In genomic region chr7:106285051-106285800, GRCh38 we compare ENCODE assay signal across 1 cellular context.
TF ChIP-seq lines count a peak whose summit lies in the region.

No MANE protein-coding gene starts in this region.

TF ChIP-seq in HepG2, 621 proteins besides CTCF, POLR2A, EP300 and RAD21 (continued from another document and continues in another):
- TF ChIP-seq, protein P1, sequence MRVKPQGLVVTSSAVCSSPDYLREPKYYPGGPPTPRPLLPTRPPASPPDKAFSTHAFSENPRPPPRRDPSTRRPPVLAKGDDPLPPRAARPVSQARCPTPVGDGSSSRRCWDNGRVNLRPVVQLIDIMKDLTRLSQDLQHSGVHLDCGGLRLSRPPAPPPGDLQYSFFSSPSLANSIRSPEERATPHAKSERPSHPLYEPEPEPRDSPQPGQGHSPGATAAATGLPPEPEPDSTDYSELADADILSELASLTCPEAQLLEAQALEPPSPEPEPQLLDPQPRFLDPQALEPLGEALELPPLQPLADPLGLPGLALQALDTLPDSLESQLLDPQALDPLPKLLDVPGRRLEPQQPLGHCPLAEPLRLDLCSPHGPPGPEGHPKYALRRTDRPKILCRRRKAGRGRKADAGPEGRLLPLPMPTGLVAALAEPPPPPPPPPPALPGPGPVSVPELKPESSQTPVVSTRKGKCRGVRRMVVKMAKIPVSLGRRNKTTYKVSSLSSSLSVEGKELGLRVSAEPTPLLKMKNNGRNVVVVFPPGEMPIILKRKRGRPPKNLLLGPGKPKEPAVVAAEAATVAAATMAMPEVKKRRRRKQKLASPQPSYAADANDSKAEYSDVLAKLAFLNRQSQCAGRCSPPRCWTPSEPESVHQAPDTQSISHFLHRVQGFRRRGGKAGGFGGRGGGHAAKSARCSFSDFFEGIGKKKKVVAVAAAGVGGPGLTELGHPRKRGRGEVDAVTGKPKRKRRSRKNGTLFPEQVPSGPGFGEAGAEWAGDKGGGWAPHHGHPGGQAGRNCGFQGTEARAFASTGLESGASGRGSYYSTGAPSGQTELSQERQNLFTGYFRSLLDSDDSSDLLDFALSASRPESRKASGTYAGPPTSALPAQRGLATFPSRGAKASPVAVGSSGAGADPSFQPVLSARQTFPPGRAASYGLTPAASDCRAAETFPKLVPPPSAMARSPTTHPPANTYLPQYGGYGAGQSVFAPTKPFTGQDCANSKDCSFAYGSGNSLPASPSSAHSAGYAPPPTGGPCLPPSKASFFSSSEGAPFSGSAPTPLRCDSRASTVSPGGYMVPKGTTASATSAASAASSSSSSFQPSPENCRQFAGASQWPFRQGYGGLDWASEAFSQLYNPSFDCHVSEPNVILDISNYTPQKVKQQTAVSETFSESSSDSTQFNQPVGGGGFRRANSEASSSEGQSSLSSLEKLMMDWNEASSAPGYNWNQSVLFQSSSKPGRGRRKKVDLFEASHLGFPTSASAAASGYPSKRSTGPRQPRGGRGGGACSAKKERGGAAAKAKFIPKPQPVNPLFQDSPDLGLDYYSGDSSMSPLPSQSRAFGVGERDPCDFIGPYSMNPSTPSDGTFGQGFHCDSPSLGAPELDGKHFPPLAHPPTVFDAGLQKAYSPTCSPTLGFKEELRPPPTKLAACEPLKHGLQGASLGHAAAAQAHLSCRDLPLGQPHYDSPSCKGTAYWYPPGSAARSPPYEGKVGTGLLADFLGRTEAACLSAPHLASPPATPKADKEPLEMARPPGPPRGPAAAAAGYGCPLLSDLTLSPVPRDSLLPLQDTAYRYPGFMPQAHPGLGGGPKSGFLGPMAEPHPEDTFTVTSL (CRISPR knock-in tag; IDR thresholded peaks at IDR 0.05; ENCODE audit: borderline replicate concordance) = peak; percentile 61; the same call in 1 of the 2 replicates
- no peak for TF ChIP-seq ZFYVE20 (CRISPR knock-in tag; IDR thresholded peaks at IDR 0.05; ENCODE audit: borderline replicate concordance, low read depth)
- no peak for TF ChIP-seq ZNF563 (CRISPR knock-in tag; IDR thresholded peaks at IDR 0.05)
- TF ChIP-seq ZNF232 (CRISPR knock-in tag; IDR thresholded peaks at IDR 0.05; ENCODE audit: borderline replicate concordance) = no peak
- no peak for TF ChIP-seq ZNF207 (IDR thresholded peaks at IDR 0.05; ENCODE audit: borderline replicate concordance)
- no peak for TF ChIP-seq ZNF24 (IDR thresholded peaks at IDR 0.05)
- no peak; the same call in 1 of the 2 replicates for TF ChIP-seq ARHGAP35 (CRISPR knock-in tag; IDR thresholded peaks at IDR 0.05; ENCODE audit: borderline replicate concordance)
- no peak for TF ChIP-seq FIP1L1 (IDR thresholded peaks at IDR 0.05; ENCODE audit: borderline replicate concordance, insufficient read depth, low read depth, low read length)
- no peak for TF ChIP-seq AGO2 (optimal IDR thresholded peaks at IDR 0.05; ENCODE audit: low read depth, low read length)
- TF ChIP-seq, protein P2, sequence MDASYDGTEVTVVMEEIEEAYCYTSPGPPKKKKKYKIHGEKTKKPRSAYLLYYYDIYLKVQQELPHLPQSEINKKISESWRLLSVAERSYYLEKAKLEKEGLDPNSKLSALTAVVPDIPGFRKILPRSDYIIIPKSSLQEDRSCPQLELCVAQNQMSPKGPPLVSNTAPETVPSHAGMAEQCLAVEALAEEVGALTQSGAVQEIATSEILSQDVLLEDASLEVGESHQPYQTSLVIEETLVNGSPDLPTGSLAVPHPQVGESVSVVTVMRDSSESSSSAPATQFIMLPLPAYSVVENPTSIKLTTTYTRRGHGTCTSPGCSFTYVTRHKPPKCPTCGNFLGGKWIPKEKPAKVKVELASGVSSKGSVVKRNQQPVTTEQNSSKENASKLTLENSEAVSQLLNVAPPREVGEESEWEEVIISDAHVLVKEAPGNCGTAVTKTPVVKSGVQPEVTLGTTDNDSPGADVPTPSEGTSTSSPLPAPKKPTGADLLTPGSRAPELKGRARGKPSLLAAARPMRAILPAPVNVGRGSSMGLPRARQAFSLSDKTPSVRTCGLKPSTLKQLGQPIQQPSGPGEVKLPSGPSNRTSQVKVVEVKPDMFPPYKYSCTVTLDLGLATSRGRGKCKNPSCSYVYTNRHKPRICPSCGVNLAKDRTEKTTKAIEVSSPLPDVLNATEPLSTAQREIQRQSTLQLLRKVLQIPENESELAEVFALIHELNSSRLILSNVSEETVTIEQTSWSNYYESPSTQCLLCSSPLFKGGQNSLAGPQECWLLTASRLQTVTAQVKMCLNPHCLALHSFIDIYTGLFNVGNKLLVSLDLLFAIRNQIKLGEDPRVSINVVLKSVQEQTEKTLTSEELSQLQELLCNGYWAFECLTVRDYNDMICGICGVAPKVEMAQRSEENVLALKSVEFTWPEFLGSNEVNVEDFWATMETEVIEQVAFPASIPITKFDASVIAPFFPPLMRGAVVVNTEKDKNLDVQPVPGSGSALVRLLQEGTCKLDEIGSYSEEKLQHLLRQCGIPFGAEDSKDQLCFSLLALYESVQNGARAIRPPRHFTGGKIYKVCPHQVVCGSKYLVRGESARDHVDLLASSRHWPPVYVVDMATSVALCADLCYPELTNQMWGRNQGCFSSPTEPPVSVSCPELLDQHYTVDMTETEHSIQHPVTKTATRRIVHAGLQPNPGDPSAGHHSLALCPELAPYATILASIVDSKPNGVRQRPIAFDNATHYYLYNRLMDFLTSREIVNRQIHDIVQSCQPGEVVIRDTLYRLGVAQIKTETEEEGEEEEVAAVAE (CRISPR knock-in tag; IDR thresholded peaks at IDR 0.05; ENCODE audit: borderline replicate concordance) = peak; percentile 28; the same call in 1 of the 2 replicates
- no peak for TF ChIP-seq HNF1A (IDR thresholded peaks at IDR 0.05; ENCODE audit: low read depth)
- TF ChIP-seq HNF1A (CRISPR knock-in tag; IDR thresholded peaks at IDR 0.05; ENCODE audit: borderline replicate concordance) = peak; percentile 73; the same call in 1 of the 2 replicates
- no peak for TF ChIP-seq RBM22 (optimal IDR thresholded peaks at IDR 0.05; ENCODE audit: low read length)
- TF ChIP-seq ZNF777 (CRISPR knock-in tag; IDR thresholded peaks at IDR 0.05) = no peak; the same call in 1 of the 2 replicates
- TF ChIP-seq, protein P3, sequence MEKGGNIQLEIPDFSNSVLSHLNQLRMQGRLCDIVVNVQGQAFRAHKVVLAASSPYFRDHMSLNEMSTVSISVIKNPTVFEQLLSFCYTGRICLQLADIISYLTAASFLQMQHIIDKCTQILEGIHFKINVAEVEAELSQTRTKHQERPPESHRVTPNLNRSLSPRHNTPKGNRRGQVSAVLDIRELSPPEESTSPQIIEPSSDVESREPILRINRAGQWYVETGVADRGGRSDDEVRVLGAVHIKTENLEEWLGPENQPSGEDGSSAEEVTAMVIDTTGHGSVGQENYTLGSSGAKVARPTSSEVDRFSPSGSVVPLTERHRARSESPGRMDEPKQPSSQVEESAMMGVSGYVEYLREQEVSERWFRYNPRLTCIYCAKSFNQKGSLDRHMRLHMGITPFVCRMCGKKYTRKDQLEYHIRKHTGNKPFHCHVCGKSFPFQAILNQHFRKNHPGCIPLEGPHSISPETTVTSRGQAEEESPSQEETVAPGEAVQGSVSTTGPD (CRISPR knock-in tag; IDR thresholded peaks at IDR 0.05) = no peak
- no peak for TF ChIP-seq ELF1 (CRISPR knock-in tag; IDR thresholded peaks at IDR 0.05)
- no peak for TF ChIP-seq ZBTB7B (CRISPR knock-in tag; IDR thresholded peaks at IDR 0.05)
- TF ChIP-seq KAT8 (CRISPR knock-in tag; IDR thresholded peaks at IDR 0.05) = peak; percentile 61
- TF ChIP-seq, protein P4, sequence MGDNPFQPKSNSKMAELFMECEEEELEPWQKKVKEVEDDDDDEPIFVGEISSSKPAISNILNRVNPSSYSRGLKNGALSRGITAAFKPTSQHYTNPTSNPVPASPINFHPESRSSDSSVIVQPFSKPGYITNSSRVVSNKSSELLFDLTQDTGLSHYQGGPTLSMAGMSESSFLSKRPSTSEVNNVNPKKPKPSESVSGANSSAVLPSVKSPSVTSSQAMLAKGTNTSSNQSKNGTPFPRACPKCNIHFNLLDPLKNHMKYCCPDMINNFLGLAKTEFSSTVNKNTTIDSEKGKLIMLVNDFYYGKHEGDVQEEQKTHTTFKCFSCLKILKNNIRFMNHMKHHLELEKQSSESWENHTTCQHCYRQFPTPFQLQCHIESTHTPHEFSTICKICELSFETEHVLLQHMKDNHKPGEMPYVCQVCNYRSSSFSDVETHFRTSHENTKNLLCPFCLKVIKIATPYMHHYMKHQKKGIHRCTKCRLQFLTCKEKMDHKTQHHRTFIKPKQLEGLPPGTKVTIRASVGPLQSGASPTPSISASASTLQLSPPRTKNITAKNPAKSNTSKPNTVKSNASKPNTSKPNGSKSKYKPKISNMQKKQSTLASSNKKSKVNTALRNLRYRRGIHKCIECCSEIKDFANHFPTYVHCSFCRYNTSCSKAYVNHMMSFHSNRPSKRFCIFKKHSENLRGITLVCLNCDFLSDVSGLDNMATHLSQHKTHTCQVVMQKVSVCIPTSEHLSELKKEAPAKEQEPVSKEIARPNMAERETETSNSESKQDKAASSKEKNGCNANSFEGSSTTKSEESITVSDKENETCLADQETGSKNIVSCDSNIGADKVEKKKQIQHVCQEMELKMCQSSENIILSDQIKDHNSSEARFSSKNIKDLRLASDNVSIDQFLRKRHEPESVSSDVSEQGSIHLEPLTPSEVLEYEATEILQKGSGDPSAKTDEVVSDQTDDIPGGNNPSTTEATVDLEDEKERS (CRISPR knock-in tag; IDR thresholded peaks at IDR 0.05) = no peak
- no peak for TF ChIP-seq SNAI1 (CRISPR knock-in tag; IDR thresholded peaks at IDR 0.05; ENCODE audit: borderline replicate concordance)
- no peak for TF ChIP-seq SETDB1 (CRISPR knock-in tag; IDR thresholded peaks at IDR 0.05; ENCODE audit: borderline replicate concordance)
- TF ChIP-seq SP140L (CRISPR knock-in tag; IDR thresholded peaks at IDR 0.05; ENCODE audit: borderline replicate concordance) = no peak
- TF ChIP-seq TARDBP (CRISPR knock-in tag; IDR thresholded peaks at IDR 0.05) = no peak
- TF ChIP-seq SALL1 (CRISPR knock-in tag; IDR thresholded peaks at IDR 0.05) = peak; percentile 70; the same call in 1 of the 2 replicates
- peak; percentile 22; the same call in 1 of the 2 replicates for TF ChIP-seq ZIK1 (CRISPR knock-in tag; IDR thresholded peaks at IDR 0.05; ENCODE audit: borderline replicate concordance, low read depth)
- TF ChIP-seq RELA (CRISPR knock-in tag; IDR thresholded peaks at IDR 0.05) = no peak; the same call in 1 of the 2 replicates
- no peak for TF ChIP-seq ZNF136 (CRISPR knock-in tag; IDR thresholded peaks at IDR 0.05; ENCODE audit: low read depth)
- TF ChIP-seq ZNF597 (CRISPR knock-in tag; IDR thresholded peaks at IDR 0.05) = no peak
- peak; percentile 24; the same call in 1 of the 2 replicates for TF ChIP-seq ATF2 (CRISPR knock-in tag; IDR thresholded peaks at IDR 0.05)
- peak; percentile 76 for TF ChIP-seq ZNF224 (CRISPR knock-in tag; IDR thresholded peaks at IDR 0.05)
- no peak for TF ChIP-seq ZNF615 (CRISPR knock-in tag; IDR thresholded peaks at IDR 0.05; ENCODE audit: borderline replicate concordance)
- TF ChIP-seq NFYB (CRISPR knock-in tag; IDR thresholded peaks at IDR 0.05) = peak; percentile 56
- no peak for TF ChIP-seq HNF4G (IDR thresholded peaks at IDR 0.05; ENCODE audit: borderline replicate concordance, low read depth, low read length)
- 0 out of 2 replicates have a peak, but pooled peaks have one; percentile 23 for TF ChIP-seq HNF4G (CRISPR knock-in tag; IDR thresholded peaks at IDR 0.05; ENCODE audit: borderline replicate concordance, low read depth)
- TF ChIP-seq, protein P5, sequence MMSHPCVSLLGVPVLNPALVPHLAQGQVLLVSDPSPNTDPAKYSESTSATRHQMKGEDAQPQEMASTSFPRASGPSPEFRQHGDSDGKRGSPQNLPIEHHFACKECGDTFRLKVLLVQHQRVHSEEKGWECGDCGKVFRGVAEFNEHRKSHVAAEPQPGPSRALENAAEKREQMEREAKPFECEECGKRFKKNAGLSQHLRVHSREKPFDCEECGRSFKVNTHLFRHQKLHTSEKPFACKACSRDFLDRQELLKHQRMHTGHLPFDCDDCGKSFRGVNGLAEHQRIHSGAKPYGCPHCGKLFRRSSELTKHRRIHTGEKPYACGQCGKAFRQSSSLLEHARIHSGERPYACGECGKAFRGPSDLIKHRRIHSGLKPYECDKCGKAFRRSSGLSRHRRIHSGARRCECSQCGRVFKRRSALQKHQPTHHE (CRISPR knock-in tag; IDR thresholded peaks at IDR 0.05; ENCODE audit: borderline replicate concordance) = peak; percentile 58; the same call in 1 of the 2 replicates
- TF ChIP-seq HDAC2 (CRISPR knock-in tag; IDR thresholded peaks at IDR 0.05) = peak; percentile 52
